In the genomic region with DNA sequence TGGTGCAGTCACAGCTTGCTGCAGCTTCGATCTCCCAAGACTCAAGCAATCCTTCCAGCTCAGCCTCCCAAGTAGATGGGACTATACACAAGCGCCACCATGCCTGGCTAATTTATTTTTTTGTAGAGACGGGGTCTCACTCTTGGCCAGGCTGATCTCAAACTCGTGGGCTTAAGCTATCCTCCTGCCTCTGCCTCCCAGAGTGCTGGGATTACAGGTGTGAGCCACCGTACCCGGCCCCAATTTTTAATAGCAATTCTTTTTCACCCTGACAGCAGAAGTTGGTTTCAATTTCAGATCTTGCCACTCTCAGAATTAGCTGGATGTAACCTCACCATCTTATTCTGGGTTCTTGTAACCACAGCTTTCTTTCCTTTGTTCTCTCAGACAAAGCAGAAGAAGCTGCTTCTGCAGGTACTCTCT, we compare ENCODE assay signal across 8 cellular contexts.
DNase-seq lines count a peak whose midpoint lies in the region; ATAC-seq and TF ChIP-seq lines count a peak whose summit lies in the region.

No MANE protein-coding gene starts in this region.

- intact Hi-C loops in posterior cingulate gyrus (cut with DNase I) = no loop called here
- intact Hi-C loops in lower leg skin (cut with DNase I; ENCODE audit: low total_unique reads) = no loop called here

- H3K4me3 ChIP-seq in neural progenitor cell (no peak overlapping the region), lower leg skin (ENCODE audit: low read depth, poor library complexity, severe bottlenecking) (no peak overlapping the region)

- TF ChIP-seq CTCF in neural progenitor cell (IDR thresholded peaks at IDR 0.05) (no peak), lower leg skin (IDR thresholded peaks at IDR 0.05) (no peak)

- no peak overlapping the region for H3K9ac ChIP-seq in neural progenitor cell

- H3K27me3 ChIP-seq in neural progenitor cell = no peaks in the 10 kb centered on the region

- H4K20me1 ChIP-seq in neural progenitor cell (ENCODE audit: low read depth) = peaks cover 99% of the 10 kb centered on the region

- H3K27ac Mint-ChIP-seq in activated CD8-positive, alpha-beta memory T cell treated with anti-CD3 and anti-CD28 coated beads, Interleukin-2, amount 10 ng/mL, durations not matched to agents 7 days and 5 days = peak overlapping the region; percentile 44
- H3K27ac Mint-ChIP-seq in neural progenitor cell = no peak overlapping the region

- H2AFZ ChIP-seq in neural progenitor cell (replicated peaks) = no peak overlapping the region

- H3K4me2 ChIP-seq in neural progenitor cell = no peak overlapping the region

- H3K4me3 Mint-ChIP-seq in activated CD8-positive, alpha-beta memory T cell treated with anti-CD3 and anti-CD28 coated beads, Interleukin-2, amount 10 ng/mL, durations not matched to agents 7 days and 5 days = peak overlapping the region; percentile 22
- H3K4me3 Mint-ChIP-seq in neural progenitor cell = no peak overlapping the region

- H3K36me3 Mint-ChIP-seq in activated CD8-positive, alpha-beta memory T cell treated with anti-CD3 and anti-CD28 coated beads, Interleukin-2, amount 10 ng/mL, durations not matched to agents 7 days and 5 days = peaks cover 5% of the 10 kb centered on the region
- peaks cover 38% of the 10 kb centered on the region for H3K36me3 Mint-ChIP-seq in neural progenitor cell

- H3F3A ChIP-seq in neural progenitor cell (ENCODE audit: low read depth) = peaks cover 24% of the 10 kb centered on the region

- H3K27ac ChIP-seq in neural progenitor cell = peak overlapping the region; percentile 53

- TF ChIP-seq POLR2A in lower leg skin (IDR thresholded peaks at IDR 0.05) = no peak

- peaks cover 9% of the 10 kb centered on the region for H3K36me3 ChIP-seq in neural progenitor cell

- peak; percentile 96 for ATAC-seq in activated CD8-positive, alpha-beta memory T cell treated with anti-CD3 and anti-CD28 coated beads, Interleukin-2, amount 10 ng/mL, durations not matched to agents 7 days and 5 days
- ATAC-seq in GM21576 (IDR thresholded peaks at IDR 0.05; ENCODE audit: unreplicated experiment) (peak; percentile 90), HG03342 (IDR thresholded peaks at IDR 0.05; ENCODE audit: unreplicated experiment) (peak; percentile 90)

- H3K4me1 ChIP-seq in neural progenitor cell = peaks cover 47% of the 10 kb centered on the region

- peak; percentile 46 for DNase-seq in activated CD8-positive, alpha-beta memory T cell treated with anti-CD3 and anti-CD28 coated beads, Interleukin-2, amount 10 ng/mL, durations not matched to agents 7 days and 5 days
- no peak for DNase-seq in activated CD8-positive, alpha-beta memory T cell treated with anti-CD3 and anti-CD28 coated beads, Interleukin-2, amount 50 U/mL, for 4 hours
- DNase-seq in neural progenitor cell (ENCODE audit: low spot score) = no peak
- DNase-seq in nucleus accumbens (lab: John Stamatoyannopoulos, UW) = no peak
- no peak for DNase-seq in posterior cingulate gyrus
- no peak for DNase-seq in lower leg skin (ENCODE audit: low spot score in 2 of 2)

- peaks cover 28% of the 10 kb centered on the region for H3K4me1 Mint-ChIP-seq in activated CD8-positive, alpha-beta memory T cell treated with anti-CD3 and anti-CD28 coated beads, Interleukin-2, amount 10 ng/mL, durations not matched to agents 7 days and 5 days
- H3K4me1 Mint-ChIP-seq in neural progenitor cell = peaks cover 43% of the 10 kb centered on the region

- H3K9me3 ChIP-seq in neural progenitor cell (ENCODE audit: low read depth) = no peaks in the 10 kb centered on the region

- 85 to 91% methylated on average over 6 of the region's 6 CpGs for WGBS in lower leg skin, 2 donors

- peaks cover 100% of the 10 kb centered on the region for H3K79me2 ChIP-seq in neural progenitor cell (ENCODE audit: low read depth)

- CTCF ChIA-PET in activated CD8-positive, alpha-beta memory T cell treated with anti-CD3 and anti-CD28 coated beads, Interleukin-2, amount 10 ng/mL, durations not matched to agents 7 days and 5 days (lab: Charles Lee) = interaction anchor here (0.5 to 3.4 kb wide), 4 partner anchors 20 to 229 kb away, joined by 3 to 18 read pairs (median 4); no protein-coding TSS in a partner anchor

- no peaks in the 10 kb centered on the region for H3K9me3 Mint-ChIP-seq in activated CD8-positive, alpha-beta memory T cell treated with anti-CD3 and anti-CD28 coated beads, Interleukin-2, amount 10 ng/mL, durations not matched to agents 7 days and 5 days (ENCODE audit: low read depth)
- peaks cover 5% of the 10 kb centered on the region for H3K9me3 Mint-ChIP-seq in neural progenitor cell

- peaks cover 65% of the 10 kb centered on the region for H3K27me3 Mint-ChIP-seq in activated CD8-positive, alpha-beta memory T cell treated with anti-CD3 and anti-CD28 coated beads, Interleukin-2, amount 10 ng/mL, durations not matched to agents 7 days and 5 days
- H3K27me3 Mint-ChIP-seq in neural progenitor cell (ENCODE audit: insufficient read depth, low read depth) = no peaks in the 10 kb centered on the region
